In the genomic region with DNA sequence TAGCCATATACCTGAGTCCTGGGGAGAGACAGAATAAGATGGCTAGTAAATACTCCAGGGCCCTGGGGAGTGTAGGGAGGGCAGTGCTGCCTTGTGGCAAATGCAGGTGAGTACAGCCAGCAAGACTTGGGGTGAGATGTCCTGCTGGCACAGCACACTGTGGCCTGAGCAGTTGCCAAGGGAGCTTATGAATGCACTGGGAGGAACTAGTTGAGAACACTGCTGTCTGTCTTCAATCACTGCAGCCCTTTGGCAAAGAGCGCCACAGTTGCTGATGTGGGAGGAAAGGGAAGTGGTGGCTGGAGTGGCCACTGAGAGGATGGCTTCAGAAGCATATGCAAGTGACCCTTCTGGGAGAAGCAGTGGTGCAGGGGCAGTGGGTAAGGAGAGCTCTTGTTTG, we compare ENCODE assay signal across 19 cellular contexts.
A peak's percentile ranks its signal among the peaks of the same experiment; 100 is the strongest.
DNase-seq lines count a peak whose midpoint lies in the region; ATAC-seq and TF ChIP-seq lines count a peak whose summit lies in the region.
"Had no signal": no experiment of that assay in that cellular context is flagged by ENCODE, and none has a peak within 500 bp of the region (broad histone marks: within the 10 kb centered on the region; RNA-seq: fewer than 3 reads in every experiment).

No MANE protein-coding gene starts in this region.

- H3K4me3 ChIP-seq in parathyroid adenoma (ENCODE audit: low read depth, low read length) = no peak overlapping the region
- no peak overlapping the region for H3K4me3 ChIP-seq in osteoblast (ENCODE audit: insufficient read depth, low read length)
- H3K4me3 ChIP-seq: dorsolateral prefrontal cortex, GM12878, neural progenitor cell, Peyer's patch, suprapubic skin had no signal

- H3K36me3 ChIP-seq in parathyroid adenoma (ENCODE audit: control insufficient read depth, insufficient read depth, low read length) (no peaks in the 10 kb centered on the region), osteoblast (ENCODE audit: insufficient read depth, low read length) (no peaks in the 10 kb centered on the region)
- H3K36me3 ChIP-seq: neural progenitor cell, Peyer's patch, suprapubic skin had no signal

- DNase-seq in C1 segment of cervical spinal cord (lab: John Stamatoyannopoulos, UW) = peak in 8 of 14 donors; percentile 11 to 32 (median 18)
- peak; percentile 6 for DNase-seq in HuH-7 (ENCODE audit: low spot score)
- DNase-seq in cerebellum (ENCODE audit: low spot score) = peak; percentile 17
- DNase-seq in osteoblast (ENCODE audit: insufficient read length, low spot score, missing footprints) = no peak
- DNase-seq: activated CD4-positive, alpha-beta memory T cell treated with anti-CD3 and anti-CD28 coated beads, Interleukin-2, amount 10 ng/mL, durations not matched to agents 7 days and 5 days; activated T-cell treated with anti-CD3 and anti-CD28 coated beads, Interleukin-2, amount 50 U/mL, for 4 hours; dorsolateral prefrontal cortex; HFFc6; NCI-H2171 treated with DMSO at 0.1 percent for 48 hours; Peyer's patch had no signal

- peaks cover 5% of the 10 kb centered on the region for H3K4me1 ChIP-seq in parathyroid adenoma
- H3K4me1 ChIP-seq in osteoblast (ENCODE audit: insufficient read depth, low read length) = peaks cover 12% of the 10 kb centered on the region
- H3K4me1 ChIP-seq: Caco-2, Peyer's patch had no signal

- TF ChIP-seq CTCF in parathyroid adenoma (IDR thresholded peaks at IDR 0.05) = peak; percentile 19
- no peak for TF ChIP-seq CTCF in osteoblast (IDR thresholded peaks at IDR 0.05; ENCODE audit: extremely low read depth, low read depth, low read length)

- no peak overlapping the region for H2AFZ ChIP-seq in parathyroid adenoma
- no peak overlapping the region for H2AFZ ChIP-seq in osteoblast (ENCODE audit: low read length)
- H2AFZ ChIP-seq: neural progenitor cell had no signal

- no peak overlapping the region for H3K9ac ChIP-seq in parathyroid adenoma
- H3K9ac ChIP-seq: neural progenitor cell had no signal

- ATAC-seq in GM21526 (IDR thresholded peaks at IDR 0.05; ENCODE audit: low FRiP score, unreplicated experiment) (no peak), HG02884 (IDR thresholded peaks at IDR 0.05; ENCODE audit: unreplicated experiment) (no peak), HG03045 (IDR thresholded peaks at IDR 0.05; ENCODE audit: unreplicated experiment) (no peak)
- ATAC-seq: activated naive CD4-positive, alpha-beta T cell treated with anti-CD3 and anti-CD28 coated beads, Interleukin-2, amount 50 U/mL, for 72 hours; activated T-cell treated with anti-CD3 and anti-CD28 coated beads, Interleukin-2, amount 50 U/mL, for 4 hours; GM12878 had no signal

- H3K79me2 ChIP-seq in parathyroid adenoma (no peaks in the 10 kb centered on the region), osteoblast (ENCODE audit: insufficient read depth, low read length) (no peaks in the 10 kb centered on the region)

- H3K4me2 ChIP-seq in parathyroid adenoma (ENCODE audit: low read length) (no peak overlapping the region), osteoblast (ENCODE audit: insufficient read depth, low read length) (no peak overlapping the region)
- H3K4me2 ChIP-seq: neural progenitor cell had no signal

- H3K27me3 ChIP-seq in parathyroid adenoma (ENCODE audit: control insufficient read depth, insufficient read depth, low read length) (no peaks in the 10 kb centered on the region), osteoblast (ENCODE audit: insufficient read depth, low read length) (no peaks in the 10 kb centered on the region)
- H3K27me3 ChIP-seq: dorsolateral prefrontal cortex, neural progenitor cell, Peyer's patch, suprapubic skin had no signal

- H3K9me3 ChIP-seq in parathyroid adenoma (ENCODE audit: control insufficient read depth, low read length) (no peaks in the 10 kb centered on the region), osteoblast (ENCODE audit: low read depth, low read length) (no peaks in the 10 kb centered on the region)
- H3K9me3 ChIP-seq: Caco-2, Peyer's patch, suprapubic skin had no signal

- H4K20me1 ChIP-seq in osteoblast (ENCODE audit: insufficient read depth, low read length) = no peaks in the 10 kb centered on the region

- H3K27ac ChIP-seq in parathyroid adenoma (no peak overlapping the region), osteoblast (ENCODE audit: low read depth, low read length) (no peak overlapping the region)
- H3K27ac ChIP-seq: dorsolateral prefrontal cortex, neural progenitor cell, Peyer's patch, suprapubic skin had no signal
